ENCODE assay signal across 8 cellular contexts in genomic region chr18:12990662-12990976, GRCh38. TPM values are rescaled to one million over a fixed set of nuclear protein-coding genes. Genes with fewer than 3 reads are reported as not detected.
A peak's percentile ranks its signal among the peaks of the same experiment; 100 is the strongest.
DNase-seq lines count a peak whose midpoint lies in the region; ATAC-seq and TF ChIP-seq lines count a peak whose summit lies in the region.

No MANE protein-coding gene starts in this region.

- no peaks in the 10 kb centered on the region for H3K9me2 ChIP-seq in SK-N-SH

- peak overlapping the region; percentile 80 for H3K4me3 ChIP-seq in cardiac muscle cell
- H3K4me3 ChIP-seq in SK-N-SH (ENCODE audit: low read depth in 2 of 2, low read length in 1 of 2), result peak overlapping the region; percentile 86 to 94
- peak overlapping the region; percentile 82 to 98 for H3K4me3 ChIP-seq in foreskin fibroblast (ENCODE audit: low read depth in 1 of 2, low read length in 2 of 2)
- peak overlapping the region; percentile 90 for H3K4me3 ChIP-seq in psoas muscle

- no peaks in the 10 kb centered on the region for H3K27me3 ChIP-seq in cardiac muscle cell
- no peaks in the 10 kb centered on the region for H3K27me3 ChIP-seq in SK-N-SH (ENCODE audit: insufficient read depth)
- no peaks in the 10 kb centered on the region for H3K27me3 ChIP-seq in psoas muscle (ENCODE audit: insufficient read depth in 3 of 3, low read length in 2 of 3)

- H3K4me1 ChIP-seq in cardiac muscle cell (ENCODE audit: low read depth), result peaks cover 5% of the 10 kb centered on the region
- peaks cover 4 to 19% of the 10 kb centered on the region in 2 experiments; a peak in 3 of 4 replicates for H3K4me1 ChIP-seq in SK-N-SH (ENCODE audit: control insufficient read depth in 1 of 2, insufficient read depth in 2 of 2, low read depth in 1 of 2, low read length in 1 of 2)
- H3K4me1 ChIP-seq in psoas muscle, result peaks cover 34% of the 10 kb centered on the region

- ATAC-seq in psoas muscle (peak in 1 of 4 donors; percentile 1), GM21723 (IDR thresholded peaks at IDR 0.05; ENCODE audit: unreplicated experiment) (no peak), HG02610 (IDR thresholded peaks at IDR 0.05; ENCODE audit: unreplicated experiment) (no peak)

- DNase-seq in cardiac muscle cell (ENCODE audit: low read depth in 1 of 2, low spot score in 1 of 2) (no peak), cardiac septum (ENCODE audit: low spot score) (no peak), SK-N-SH (no peak), foreskin fibroblast (no peak), psoas muscle (no peak), OCI-M1 (lab: John Stamatoyannopoulos, UW) (no peak)

- H3K79me2 ChIP-seq in SK-N-SH (ENCODE audit: insufficient read depth), result peaks cover 41% of the 10 kb centered on the region

- peaks cover 18% of the 10 kb centered on the region for H3F3A ChIP-seq in SK-N-SH (replicated peaks; ENCODE audit: insufficient read depth)

- WGBS in SK-N-SH (ENCODE audit: low lambda C conversion rate), result 14% methylated on average over 8 of the region's 11 CpGs
- 1 to 2% (median 2%) methylated on average over 11 of the region's 11 CpGs for WGBS in psoas muscle, 3 donors

- H3K36me3 ChIP-seq in cardiac muscle cell (no peaks in the 10 kb centered on the region), SK-N-SH (replicated peaks in 1 of 2; ENCODE audit: control insufficient read depth in 1 of 2, insufficient read depth in 2 of 2, low read length in 1 of 2) (peaks cover 12 to 19% of the 10 kb centered on the region in 2 experiments), psoas muscle (ENCODE audit: insufficient read depth in 1 of 2, low read depth in 1 of 2) (peaks cover 0 to 13% of the 10 kb centered on the region in 2 donors)

- TF ChIP-seq RAD21 in SK-N-SH (IDR thresholded peaks at IDR 0.05; ENCODE audit: low read length), result no peak

- peak overlapping the region; percentile 81 for H3K27ac ChIP-seq in cardiac muscle cell
- H3K27ac ChIP-seq in SK-N-SH (ENCODE audit: low read depth in 2 of 2, low read length in 1 of 2), result peak overlapping the region; percentile 49 to 89
- H3K27ac ChIP-seq in psoas muscle, result peak overlapping the region; percentile 87

- peak overlapping the region; percentile 77 for H3K4me2 ChIP-seq in SK-N-SH

- no peak for TF ChIP-seq CTCF in cardiac muscle cell (IDR thresholded peaks at IDR 0.05; ENCODE audit: low read depth, low read length)
- TF ChIP-seq CTCF in SK-N-SH (IDR thresholded peaks at IDR 0.05), result no peak
- no peak for TF ChIP-seq CTCF in foreskin fibroblast (IDR thresholded peaks at IDR 0.05; ENCODE audit: low read depth, low read length)
- no peak for TF ChIP-seq CTCF in psoas muscle (IDR thresholded peaks at IDR 0.05)

- H3K9me3 ChIP-seq in cardiac muscle cell (ENCODE audit: low read depth) (no peaks in the 10 kb centered on the region), SK-N-SH (no peaks in the 10 kb centered on the region), psoas muscle (no peaks in the 10 kb centered on the region)

- H3K9ac ChIP-seq in SK-N-SH, result peak overlapping the region; percentile 78; the same call in 1 of the 2 replicates

- TF ChIP-seq EP300 in SK-N-SH (IDR thresholded peaks at IDR 0.05; ENCODE audit: borderline replicate concordance in 1 of 2, low read depth in 1 of 2, low read length in 1 of 2), result no peak

- H2AFZ ChIP-seq in SK-N-SH (ENCODE audit: low read depth), result peak overlapping the region; percentile 66

- H4K20me1 ChIP-seq in SK-N-SH (ENCODE audit: insufficient read depth), result peaks cover 5% of the 10 kb centered on the region; the same call in 1 of the 2 replicates

- CTCF ChIA-PET in SK-N-SH (lab: Yijun Ruan, JAX), result no interaction called here

- intact Hi-C loops in cardiac septum (cut with DNase I) (loop anchor here (5.0 kb wide), 1 partner anchor 108 kb away; the partner anchor contains the start of gene PTPN2), psoas muscle (cut with DNase I) (no loop called here)

- POLR2A ChIA-PET in SK-N-SH (lab: Yijun Ruan, JAX), result interaction anchor here (1.1 to 1.3 kb wide), 2 partner anchors 22 to 42 kb away, joined by 3 to 8 read pairs; partner anchors contain the start of gene SEH1L

TF ChIP-seq in SK-N-SH, 30 proteins besides CTCF, POLR2A, EP300 and RAD21:
- TF ChIP-seq TEAD4 (IDR thresholded peaks at IDR 0.05; ENCODE audit: borderline replicate concordance, insufficient read depth) (no peak), GABPA (IDR thresholded peaks at IDR 0.05; ENCODE audit: low read depth) (no peak), ELF1 (IDR thresholded peaks at IDR 0.05) (no peak), RCOR1 (IDR thresholded peaks at IDR 0.05; ENCODE audit: low read length) (no peak), MEF2A (IDR thresholded peaks at IDR 0.05; ENCODE audit: borderline replicate concordance, low read depth) (no peak), SMC3 (IDR thresholded peaks at IDR 0.05; ENCODE audit: low read depth, low read length) (no peak), ZBTB33 (IDR thresholded peaks at IDR 0.05; ENCODE audit: borderline replicate concordance, low read depth) (no peak), NRF1 (IDR thresholded peaks at IDR 0.05; ENCODE audit: low read depth, low read length) (no peak), CHD2 (IDR thresholded peaks at IDR 0.05; ENCODE audit: low read length, partially characterized antibody) (no peak), NFIC (IDR thresholded peaks at IDR 0.05; ENCODE audit: borderline replicate concordance) (no peak), USF2 (IDR thresholded peaks at IDR 0.05; ENCODE audit: borderline replicate concordance, low read depth, low read length) (no peak), EZH2phosphoT487 (IDR thresholded peaks at IDR 0.05; ENCODE audit: borderline replicate concordance, low read depth) (no peak), FOXM1 (IDR thresholded peaks at IDR 0.05; ENCODE audit: low read depth) (no peak), MXI1 (IDR thresholded peaks at IDR 0.05; ENCODE audit: low read depth, low read length) (no peak)
TF ChIP-seq in SK-N-SH: peak in this region for 0.

RNA-seq across cellular contexts. Expression of gene CEP192, which starts 0.5 kb away (rescaled TPM):
- total RNA-seq in cardiac muscle cell, result 14.4 and 26.3 TPM in 2 replicates
- polyA plus RNA-seq in cardiac muscle cell, result 8.4 and 18.1 TPM in 2 replicates
- total RNA-seq in cardiac septum, result 28.5 TPM
- polyA plus RNA-seq in SK-N-SH (2012; rRNA removed), result 9.4 and 13.3 TPM in 2 replicates
- 11.3 and 11.8 TPM in 2 replicates for polyA plus RNA-seq in SK-N-SH (2012; cell fraction: cytosol; rRNA removed)
- polyA plus RNA-seq in SK-N-SH (2012; cell fraction: nucleus; rRNA removed), result 24.0 and 30.5 TPM in 2 replicates
- total RNA-seq in psoas muscle, result 10 to 100 TPM in 2 of 4 donors, 1 to 10 TPM in 2; 5.2 to 12.3 (median 9.2) TPM
- polyA plus RNA-seq in psoas muscle, result 1 to 10 TPM; 3.1 to 4.7 (median 4.7) TPM

RNA-seq across cellular contexts. Expression of gene SEH1L, which starts 42.8 kb away (rescaled TPM):
- total RNA-seq in cardiac muscle cell, result 14.0 and 20.9 TPM in 2 replicates
- polyA plus RNA-seq in cardiac muscle cell, result 30.0 and 37.3 TPM in 2 replicates
- 21.0 TPM for total RNA-seq in cardiac septum
- polyA plus RNA-seq in SK-N-SH (2012; rRNA removed), result 29.8 and 30.4 TPM in 2 replicates
- polyA plus RNA-seq in SK-N-SH (2012; cell fraction: cytosol; rRNA removed), result 30.0 and 35.7 TPM in 2 replicates
- 24.5 and 29.4 TPM in 2 replicates for polyA plus RNA-seq in SK-N-SH (2012; cell fraction: nucleus; rRNA removed)
- total RNA-seq in psoas muscle, result 10 to 100 TPM; 22.7 to 53.4 (median 36.7) TPM
- 10 to 100 TPM; 33.8 to 70.9 (median 46.6) TPM for polyA plus RNA-seq in psoas muscle
